Comparison of ENCODE assay signal across 1 cellular context in the genomic region with DNA sequence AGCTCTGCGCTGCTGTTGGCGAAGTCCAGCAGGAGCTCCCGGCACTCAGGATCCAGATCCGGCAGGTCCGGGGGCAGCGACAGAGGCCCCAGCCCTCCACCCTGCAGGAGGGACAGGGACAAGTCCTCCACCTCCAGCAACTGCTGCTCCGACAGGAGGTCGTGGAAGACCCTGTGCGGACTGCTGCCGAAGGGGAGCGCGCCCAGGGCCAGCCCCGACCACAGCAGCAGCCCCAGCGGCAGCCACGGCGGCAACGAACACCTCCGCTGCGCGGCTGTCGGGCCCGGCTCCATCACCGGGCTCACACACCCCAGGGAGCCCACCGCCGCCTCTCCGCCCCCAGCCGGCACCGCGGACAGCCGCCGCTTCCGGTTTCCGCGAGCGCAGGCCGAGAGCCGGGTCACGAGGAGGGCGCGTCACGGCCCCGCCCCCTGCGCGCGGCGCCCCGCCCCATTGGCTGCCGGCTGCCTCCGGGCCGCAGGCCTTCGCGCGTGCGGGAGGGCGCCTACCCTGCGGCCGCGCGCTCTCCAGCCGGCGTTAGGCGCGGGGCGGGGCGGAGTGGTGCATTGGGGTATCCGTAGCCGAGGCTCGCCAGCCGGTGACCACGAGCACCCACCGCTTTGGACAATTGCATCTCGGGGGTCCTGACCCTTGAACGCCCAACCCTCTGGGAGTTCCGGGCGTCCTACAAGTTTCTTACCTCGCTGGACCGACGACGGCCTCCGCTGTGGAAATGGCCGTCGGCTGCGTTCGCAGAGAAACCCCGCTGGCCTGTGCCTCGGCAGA.
TF ChIP-seq lines count a peak whose summit lies in the region.

Gene OSTM1, minus strand, starts transcription at position 383 of the 786 bp plus-strand sequence. Its CDS starts 90 bp downstream, at position 293.

TF ChIP-seq in K562, 482 proteins besides CTCF, POLR2A, EP300 and RAD21 (continued from another document and continues in another):
- TF ChIP-seq, protein P1, sequence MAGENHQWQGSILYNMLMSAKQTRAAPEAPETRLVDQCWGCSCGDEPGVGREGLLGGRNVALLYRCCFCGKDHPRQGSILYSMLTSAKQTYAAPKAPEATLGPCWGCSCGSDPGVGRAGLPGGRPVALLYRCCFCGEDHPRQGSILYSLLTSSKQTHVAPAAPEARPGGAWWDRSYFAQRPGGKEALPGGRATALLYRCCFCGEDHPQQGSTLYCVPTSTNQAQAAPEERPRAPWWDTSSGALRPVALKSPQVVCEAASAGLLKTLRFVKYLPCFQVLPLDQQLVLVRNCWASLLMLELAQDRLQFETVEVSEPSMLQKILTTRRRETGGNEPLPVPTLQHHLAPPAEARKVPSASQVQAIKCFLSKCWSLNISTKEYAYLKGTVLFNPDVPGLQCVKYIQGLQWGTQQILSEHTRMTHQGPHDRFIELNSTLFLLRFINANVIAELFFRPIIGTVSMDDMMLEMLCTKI (IDR thresholded peaks at IDR 0.05; ENCODE audit: partially characterized antibody): no peak
- TF ChIP-seq HMG20A (CRISPR knock-in tag; conservative IDR thresholded peaks at IDR 0.05): no peak
- TF ChIP-seq KDM1A (IDR thresholded peaks at IDR 0.05): no peak
- peak; percentile 61; the same call in 1 of the 2 replicates for TF ChIP-seq ZNF583 (CRISPR knock-in tag; IDR thresholded peaks at IDR 0.05)
- no peak for TF ChIP-seq LARP7 (IDR thresholded peaks at IDR 0.05)
- no peak for TF ChIP-seq PYGO2 (tag; IDR thresholded peaks at IDR 0.05)
- no peak for TF ChIP-seq TOE1 (IDR thresholded peaks at IDR 0.05; ENCODE audit: borderline replicate concordance)
- TF ChIP-seq TOE1 (CRISPR knock-in tag; IDR thresholded peaks at IDR 0.05; ENCODE audit: borderline replicate concordance, low read depth): peak; percentile 83; the same call in 1 of the 2 replicates
- TF ChIP-seq KAT8 (IDR thresholded peaks at IDR 0.05; ENCODE audit: low read depth): no peak; the same call in 1 of the 2 replicates
- no peak for TF ChIP-seq ZNF197 (CRISPR knock-in tag; IDR thresholded peaks at IDR 0.05; ENCODE audit: low read depth)
- TF ChIP-seq HIVEP1 (CRISPR knock-in tag; IDR thresholded peaks at IDR 0.05): no peak
- TF ChIP-seq, protein P2, sequence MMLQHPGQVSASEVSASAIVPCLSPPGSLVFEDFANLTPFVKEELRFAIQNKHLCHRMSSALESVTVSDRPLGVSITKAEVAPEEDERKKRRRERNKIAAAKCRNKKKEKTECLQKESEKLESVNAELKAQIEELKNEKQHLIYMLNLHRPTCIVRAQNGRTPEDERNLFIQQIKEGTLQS (IDR thresholded peaks at IDR 0.05): no peak
- TF ChIP-seq, protein P2 (CRISPR knock-in tag; conservative IDR thresholded peaks at IDR 0.05): no peak
- peak; percentile 77 for TF ChIP-seq HMGN3 (IDR thresholded peaks at IDR 0.05; ENCODE audit: borderline replicate concordance, extremely low read depth, insufficient read length, low read depth, low read length)
- no peak for TF ChIP-seq RBM22 (IDR thresholded peaks at IDR 0.05; ENCODE audit: low read depth, low read length, poor library complexity, severe bottlenecking)
- no peak for TF ChIP-seq ZNF561 (CRISPR knock-in tag; conservative IDR thresholded peaks at IDR 0.05)
- TF ChIP-seq ZNF431 (CRISPR knock-in tag; IDR thresholded peaks at IDR 0.05): peak; percentile 70
- TF ChIP-seq CBX2 (IDR thresholded peaks at IDR 0.05; ENCODE audit: insufficient read depth, low read length, poor library complexity, severe bottlenecking): no peak
- TF ChIP-seq ELF4 (CRISPR knock-in tag; IDR thresholded peaks at IDR 0.05): no peak
- TF ChIP-seq ZNF717 (CRISPR knock-in tag; IDR thresholded peaks at IDR 0.05): no peak
- TF ChIP-seq ETV5 (CRISPR knock-in tag; IDR thresholded peaks at IDR 0.05; ENCODE audit: low read depth): peak; percentile 63; the same call in 1 of the 2 replicates
- TF ChIP-seq ZNF41 (CRISPR knock-in tag; conservative IDR thresholded peaks at IDR 0.05): 0 out of 2 replicates have a peak, but pooled peaks have one; percentile 51
- TF ChIP-seq TBL1XR1 (IDR thresholded peaks at IDR 0.05; ENCODE audit: low read length in 2 of 2): no peak
- peak; percentile 74 for TF ChIP-seq KDM5B (IDR thresholded peaks at IDR 0.05; ENCODE audit: insufficient replicate concordance, low read depth, low read length)
- no peak for TF ChIP-seq CHCHD3 (CRISPR knock-in tag; IDR thresholded peaks at IDR 0.05)
- peak; percentile 94 for TF ChIP-seq SAP30 (IDR thresholded peaks at IDR 0.05; ENCODE audit: borderline replicate concordance, insufficient read depth, low read depth, low read length, poor library complexity, severe bottlenecking)
- TF ChIP-seq XRCC4 (IDR thresholded peaks at IDR 0.05; ENCODE audit: extremely low read depth, insufficient read depth, insufficient read length): no peak
- TF ChIP-seq, protein P3, sequence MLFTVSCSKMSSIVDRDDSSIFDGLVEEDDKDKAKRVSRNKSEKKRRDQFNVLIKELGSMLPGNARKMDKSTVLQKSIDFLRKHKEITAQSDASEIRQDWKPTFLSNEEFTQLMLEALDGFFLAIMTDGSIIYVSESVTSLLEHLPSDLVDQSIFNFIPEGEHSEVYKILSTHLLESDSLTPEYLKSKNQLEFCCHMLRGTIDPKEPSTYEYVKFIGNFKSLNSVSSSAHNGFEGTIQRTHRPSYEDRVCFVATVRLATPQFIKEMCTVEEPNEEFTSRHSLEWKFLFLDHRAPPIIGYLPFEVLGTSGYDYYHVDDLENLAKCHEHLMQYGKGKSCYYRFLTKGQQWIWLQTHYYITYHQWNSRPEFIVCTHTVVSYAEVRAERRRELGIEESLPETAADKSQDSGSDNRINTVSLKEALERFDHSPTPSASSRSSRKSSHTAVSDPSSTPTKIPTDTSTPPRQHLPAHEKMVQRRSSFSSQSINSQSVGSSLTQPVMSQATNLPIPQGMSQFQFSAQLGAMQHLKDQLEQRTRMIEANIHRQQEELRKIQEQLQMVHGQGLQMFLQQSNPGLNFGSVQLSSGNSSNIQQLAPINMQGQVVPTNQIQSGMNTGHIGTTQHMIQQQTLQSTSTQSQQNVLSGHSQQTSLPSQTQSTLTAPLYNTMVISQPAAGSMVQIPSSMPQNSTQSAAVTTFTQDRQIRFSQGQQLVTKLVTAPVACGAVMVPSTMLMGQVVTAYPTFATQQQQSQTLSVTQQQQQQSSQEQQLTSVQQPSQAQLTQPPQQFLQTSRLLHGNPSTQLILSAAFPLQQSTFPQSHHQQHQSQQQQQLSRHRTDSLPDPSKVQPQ (CRISPR knock-in tag; IDR thresholded peaks at IDR 0.05; ENCODE audit: borderline replicate concordance): no peak
- peak; percentile 67 for TF ChIP-seq TBP (optimal IDR thresholded peaks at IDR 0.05; ENCODE audit: low read depth, low read length)
- no peak for TF ChIP-seq GABPB2 (CRISPR knock-in tag; conservative IDR thresholded peaks at IDR 0.05)
- TF ChIP-seq ZBTB43 (CRISPR knock-in tag; IDR thresholded peaks at IDR 0.05): no peak
- TF ChIP-seq POU5F1 (IDR thresholded peaks at IDR 0.05; ENCODE audit: borderline replicate concordance, low read depth, low read length, partially characterized antibody): no peak
- TF ChIP-seq, protein P4, sequence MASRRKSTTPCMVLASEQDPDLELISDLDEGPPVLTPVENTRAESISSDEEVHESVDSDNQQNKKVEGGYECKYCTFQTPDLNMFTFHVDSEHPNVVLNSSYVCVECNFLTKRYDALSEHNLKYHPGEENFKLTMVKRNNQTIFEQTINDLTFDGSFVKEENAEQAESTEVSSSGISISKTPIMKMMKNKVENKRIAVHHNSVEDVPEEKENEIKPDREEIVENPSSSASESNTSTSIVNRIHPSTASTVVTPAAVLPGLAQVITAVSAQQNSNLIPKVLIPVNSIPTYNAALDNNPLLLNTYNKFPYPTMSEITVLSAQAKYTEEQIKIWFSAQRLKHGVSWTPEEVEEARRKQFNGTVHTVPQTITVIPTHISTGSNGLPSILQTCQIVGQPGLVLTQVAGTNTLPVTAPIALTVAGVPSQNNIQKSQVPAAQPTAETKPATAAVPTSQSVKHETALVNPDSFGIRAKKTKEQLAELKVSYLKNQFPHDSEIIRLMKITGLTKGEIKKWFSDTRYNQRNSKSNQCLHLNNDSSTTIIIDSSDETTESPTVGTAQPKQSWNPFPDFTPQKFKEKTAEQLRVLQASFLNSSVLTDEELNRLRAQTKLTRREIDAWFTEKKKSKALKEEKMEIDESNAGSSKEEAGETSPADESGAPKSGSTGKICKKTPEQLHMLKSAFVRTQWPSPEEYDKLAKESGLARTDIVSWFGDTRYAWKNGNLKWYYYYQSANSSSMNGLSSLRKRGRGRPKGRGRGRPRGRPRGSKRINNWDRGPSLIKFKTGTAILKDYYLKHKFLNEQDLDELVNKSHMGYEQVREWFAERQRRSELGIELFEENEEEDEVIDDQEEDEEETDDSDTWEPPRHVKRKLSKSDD (conservative IDR thresholded peaks at IDR 0.05; ENCODE audit: low read length): no peak
- no peak for TF ChIP-seq ZFP91 (CRISPR knock-in tag; IDR thresholded peaks at IDR 0.05)
- TF ChIP-seq ZNF316 (IDR thresholded peaks at IDR 0.05): no peak
- peak; percentile 63 for TF ChIP-seq ATF7 (IDR thresholded peaks at IDR 0.05)
- no peak for TF ChIP-seq NFATC3 (IDR thresholded peaks at IDR 0.05)
- no peak for TF ChIP-seq UBTF (IDR thresholded peaks at IDR 0.05; ENCODE audit: borderline replicate concordance in 1 of 2, low read depth in 2 of 2, low read length in 2 of 2)
- peak; percentile 66; the same call in 1 of the 2 replicates for TF ChIP-seq MBD2 (IDR thresholded peaks at IDR 0.05; ENCODE audit: borderline replicate concordance, low read depth)
- TF ChIP-seq ZNF511 (CRISPR knock-in tag; IDR thresholded peaks at IDR 0.05): peak; percentile 94
- 0 out of 2 replicates have a peak, but pooled peaks have one; percentile 64 for TF ChIP-seq MYC (IDR thresholded peaks at IDR 0.05; ENCODE audit: low read depth, low read length)
- TF ChIP-seq MYC (CRISPR knock-in tag; IDR thresholded peaks at IDR 0.05; ENCODE audit: borderline replicate concordance, low read depth): no peak
- 0 out of 2 replicates have a peak, but pooled peaks have one; percentile 8 for TF ChIP-seq IFI16 (CRISPR knock-in tag; IDR thresholded peaks at IDR 0.05)
- no peak for TF ChIP-seq TRIM28 (IDR thresholded peaks at IDR 0.05)
- TF ChIP-seq RFX7 (CRISPR knock-in tag; IDR thresholded peaks at IDR 0.05): no peak
- TF ChIP-seq BMI1 (IDR thresholded peaks at IDR 0.05; ENCODE audit: low read length): no peak
- TF ChIP-seq NCOA2 (IDR thresholded peaks at IDR 0.05; ENCODE audit: partially characterized antibody in 2 of 2): no peak
- TF ChIP-seq HDAC8 (tag; IDR thresholded peaks at IDR 0.05): peak; percentile 46; the same call in 1 of the 2 replicates
- TF ChIP-seq SMC3 (conservative IDR thresholded peaks at IDR 0.05; ENCODE audit: insufficient read depth, low read depth, low read length): no peak
- no peak for TF ChIP-seq ZNF444 (CRISPR knock-in tag; IDR thresholded peaks at IDR 0.05)
- no peak for TF ChIP-seq MAFG (tag; conservative IDR thresholded peaks at IDR 0.05)
- TF ChIP-seq FOXA1 (IDR thresholded peaks at IDR 0.05; ENCODE audit: borderline replicate concordance): no peak
- no peak for TF ChIP-seq GTF2F1 (IDR thresholded peaks at IDR 0.05; ENCODE audit: low read depth, low read length)
- TF ChIP-seq NFE2L1 (tag; IDR thresholded peaks at IDR 0.05; ENCODE audit: borderline replicate concordance, low read depth): no peak
